Comparison of ENCODE assay signal across 20 cellular contexts in genomic region chr21:42797522-42797921, GRCh38.
"Had no signal": no experiment of that assay in that cellular context is flagged by ENCODE, and none has a peak within 500 bp of the region (broad histone marks: within the 10 kb centered on the region; RNA-seq: fewer than 3 reads in every experiment).

No MANE protein-coding gene starts in this region.

- H3K27ac ChIP-seq: RWPE1 had no signal

- ATAC-seq: Panc1, SK-N-SH treated with all-trans-retinoic acid at 6 μM for 48 hours had no signal

- H3K9me3 ChIP-seq: MG63 had no signal

- H3K4me3 ChIP-seq: MG63 had no signal

- DNase-seq: IMR-90, Karpas-422, KG1, MG63, NCI-H1092 treated with DMSO at 0.1 percent for 48 hours, NCI-H1436, NCI-H187, NCI-H2029, NCI-H2081 treated with DMSO at 0.1 percent for 48 hours, NCI-H2171, NCI-H226, NCI-H446, NCI-H510A, NCI-H524 treated with DMSO at 0.1 percent for 48 hours, NCI-H69, NCI-H774, SHP77 had no signal

- H3K36me3 ChIP-seq: MG63 had no signal
